ENCODE assay signal across 11 cellular contexts in genomic region chr4:127829014-127829413, GRCh38. TPM values are rescaled to one million over a fixed set of nuclear protein-coding genes. Genes with fewer than 3 reads are reported as not detected.
A peak's percentile ranks its signal among the peaks of the same experiment; 100 is the strongest.
DNase-seq lines count a peak whose midpoint lies in the region; ATAC-seq and TF ChIP-seq lines count a peak whose summit lies in the region.
"Had no signal": no experiment of that assay in that cellular context is flagged by ENCODE, and none has a peak within 500 bp of the region (broad histone marks: within the 10 kb centered on the region; RNA-seq: fewer than 3 reads in every experiment).

No MANE protein-coding gene starts in this region.

- ATAC-seq in GM18502 (IDR thresholded peaks at IDR 0.05; ENCODE audit: poor library complexity, unreplicated experiment) (peak; percentile 88), GM19463 (IDR thresholded peaks at IDR 0.05; ENCODE audit: unreplicated experiment) (peak; percentile 86), HG02852 (IDR thresholded peaks at IDR 0.05; ENCODE audit: unreplicated experiment) (peak; percentile 86), HG03460 (IDR thresholded peaks at IDR 0.05; ENCODE audit: unreplicated experiment) (peak; percentile 81)
- ATAC-seq: psoas muscle had no signal

- H3K9me3 Mint-ChIP-seq in activated T-helper 2 cell treated with anti-CD3 and anti-CD28 coated beads, Interferon-gamma antibody, Interleukin-2, Interleukin-4, amounts not matched to agents 10 μg/mL and 5 μg/mL and 100 μg/mL, durations not matched to agents 14 hours and 24 hours and 36 hours, result no peaks in the 10 kb centered on the region
- H3K9me3 Mint-ChIP-seq in CD14-positive monocyte, result peaks cover 0 to 5% (median 0%) of the 10 kb centered on the region in 7 donors
- H3K9me3 Mint-ChIP-seq: activated B cell treated with CpG ODN at 0.5 μM for 24 hours had no signal

- H3K27me3 Mint-ChIP-seq in activated T-helper 2 cell treated with anti-CD3 and anti-CD28 coated beads, Interferon-gamma antibody, Interleukin-2, Interleukin-4, amounts not matched to agents 10 μg/mL and 5 μg/mL and 100 μg/mL, durations not matched to agents 14 hours and 24 hours and 36 hours (ENCODE audit: low read depth), result no peaks in the 10 kb centered on the region
- no peaks in the 10 kb centered on the region for H3K27me3 Mint-ChIP-seq in CD14-positive monocyte (ENCODE audit: low read depth in 3 of 3)

- H3K4me3 Mint-ChIP-seq in activated T-helper 2 cell treated with anti-CD3 and anti-CD28 coated beads, Interferon-gamma antibody, Interleukin-2, Interleukin-4, amounts not matched to agents 10 μg/mL and 5 μg/mL and 100 μg/mL, durations not matched to agents 14 hours and 24 hours and 36 hours (ENCODE audit: low read depth), result no peak overlapping the region
- no peak overlapping the region for H3K4me3 Mint-ChIP-seq in CD14-positive monocyte
- H3K4me3 Mint-ChIP-seq: activated B cell treated with CpG ODN at 0.5 μM for 24 hours had no signal

- H3K4me1 Mint-ChIP-seq in activated T-helper 2 cell treated with anti-CD3 and anti-CD28 coated beads, Interferon-gamma antibody, Interleukin-2, Interleukin-4, amounts not matched to agents 10 μg/mL and 5 μg/mL and 100 μg/mL, durations not matched to agents 14 hours and 24 hours and 36 hours (ENCODE audit: low read depth), result no peaks in the 10 kb centered on the region
- H3K4me1 Mint-ChIP-seq in CD14-positive monocyte, result peaks cover 10% of the 10 kb centered on the region

- DNase-seq in activated T-helper 2 cell treated with anti-CD3 and anti-CD28 coated beads, Interferon-gamma antibody, Interleukin-2, Interleukin-4, amounts not matched to agents 10 μg/mL and 5 μg/mL and 100 μg/mL, durations not matched to agents 14 hours and 24 hours and 36 hours (ENCODE audit: low spot score), result no peak
- no peak for DNase-seq in stimulated activated CD4-positive, alpha-beta T cell treated with anti-CD3 and anti-CD28 coated beads, Interleukin-2, amount 100 ng/mL, for 48 hours
- DNase-seq in CD14-positive monocyte (ENCODE audit: low spot score) (no peak), amniotic stem cell (lab: John Stamatoyannopoulos, UW) (no peak)
- DNase-seq: activated B cell treated with CpG ODN at 0.5 μM for 24 hours, psoas muscle, SHP77 treated with DMSO at 0.1 percent for 48 hours had no signal

- no peak for TF ChIP-seq CTCF in CD14-positive monocyte (IDR thresholded peaks at IDR 0.05)

- no peaks in the 10 kb centered on the region for H3K36me3 Mint-ChIP-seq in activated T-helper 2 cell treated with anti-CD3 and anti-CD28 coated beads, Interferon-gamma antibody, Interleukin-2, Interleukin-4, amounts not matched to agents 10 μg/mL and 5 μg/mL and 100 μg/mL, durations not matched to agents 14 hours and 24 hours and 36 hours (ENCODE audit: low read depth)
- H3K36me3 Mint-ChIP-seq in CD14-positive monocyte, result no peaks in the 10 kb centered on the region

- intact Hi-C loops in activated T-helper 2 cell treated with anti-CD3 and anti-CD28 coated beads, Interferon-gamma antibody, Interleukin-2, Interleukin-4, amounts not matched to agents 10 μg/mL and 5 μg/mL and 100 μg/mL, durations not matched to agents 14 hours and 24 hours and 36 hours (cut with micrococcal nuclease), result no loop called here
- intact Hi-C loops in CD14-positive monocyte (cut with micrococcal nuclease), result no loop called here

- no peak overlapping the region for H3K27ac Mint-ChIP-seq in activated T-helper 2 cell treated with anti-CD3 and anti-CD28 coated beads, Interferon-gamma antibody, Interleukin-2, Interleukin-4, amounts not matched to agents 10 μg/mL and 5 μg/mL and 100 μg/mL, durations not matched to agents 14 hours and 24 hours and 36 hours
- H3K27ac Mint-ChIP-seq in CD14-positive monocyte, result no peak overlapping the region
- H3K27ac Mint-ChIP-seq: activated B cell treated with CpG ODN at 0.5 μM for 24 hours had no signal

RNA-seq across cellular contexts. Expression of gene HSPA4L, which starts 46.9 kb away (rescaled TPM):
- total RNA-seq in activated T-helper 2 cell treated with anti-CD3 and anti-CD28 coated beads, Interferon-gamma antibody, Interleukin-2, Interleukin-4, amounts not matched to agents 10 μg/mL and 5 μg/mL and 100 μg/mL, durations not matched to agents 14 hours and 24 hours and 36 hours, result 5.0 and 5.2 TPM in 2 replicates
- under 1 TPM in 1 of 2 donors, not detected in 1; 0.04 TPM for polyA plus RNA-seq in CD14-positive monocyte

RNA-seq across cellular contexts. Expression of gene PLK4, which starts 51.7 kb away (rescaled TPM):
- 47.4 and 50.1 TPM in 2 replicates for total RNA-seq in activated T-helper 2 cell treated with anti-CD3 and anti-CD28 coated beads, Interferon-gamma antibody, Interleukin-2, Interleukin-4, amounts not matched to agents 10 μg/mL and 5 μg/mL and 100 μg/mL, durations not matched to agents 14 hours and 24 hours and 36 hours
- polyA plus RNA-seq in CD14-positive monocyte, result under 1 TPM; 0.34 to 0.38 TPM
